12 cellular contexts compared by ENCODE assay signal in the genomic region with DNA sequence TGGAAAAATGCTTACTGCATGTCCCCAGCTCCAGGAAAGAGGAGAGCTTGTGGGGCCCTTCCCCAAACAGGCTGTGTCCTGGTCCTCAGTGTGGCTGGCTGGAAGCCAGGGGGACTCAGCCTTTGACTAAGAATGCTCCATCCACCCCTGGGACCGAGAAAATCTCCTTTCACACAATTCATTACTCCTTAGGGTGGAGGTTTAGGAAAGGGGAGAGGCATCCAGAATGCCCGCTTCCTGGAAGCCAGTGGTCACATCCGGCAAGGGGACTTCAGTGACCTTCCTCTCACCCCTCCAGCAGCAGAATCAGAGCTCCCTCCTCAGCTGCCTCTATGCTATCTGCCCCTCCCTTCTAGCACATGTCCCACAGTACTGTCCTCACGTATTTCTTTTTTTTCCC. TPM values are rescaled to one million over a fixed set of nuclear protein-coding genes. Genes with fewer than 3 reads are reported as not detected.
DNase-seq lines count a peak whose midpoint lies in the region; ATAC-seq and TF ChIP-seq lines count a peak whose summit lies in the region.
"Had no signal": no experiment of that assay in that cellular context is flagged by ENCODE, and none has a peak within 500 bp of the region (broad histone marks: within the 10 kb centered on the region; RNA-seq: fewer than 3 reads in every experiment).

No MANE protein-coding gene starts in this region.

- H3K27me3 ChIP-seq in BLaER1 (no peaks in the 10 kb centered on the region), heart left ventricle (no peaks in the 10 kb centered on the region), psoas muscle (ENCODE audit: insufficient read depth in 3 of 3, low read length in 2 of 3) (no peaks in the 10 kb centered on the region), BE2C (no peaks in the 10 kb centered on the region)

- H3K36me3 ChIP-seq in BLaER1, result peaks cover 86% of the 10 kb centered on the region
- H3K36me3 ChIP-seq in heart left ventricle, result peaks cover 0 to 60% (median 32%) of the 10 kb centered on the region in 9 donors
- H3K36me3 ChIP-seq in psoas muscle (ENCODE audit: insufficient read depth in 1 of 2, low read depth in 1 of 2), result peaks cover 2 to 33% of the 10 kb centered on the region in 2 donors
- H3K36me3 ChIP-seq in BE2C, result no peaks in the 10 kb centered on the region; the same call in 1 of the 2 replicates

- no peak overlapping the region for H3K4me2 ChIP-seq in BLaER1

- intact Hi-C loops in activated B cell treated with CpG ODN at 0.5 μM for 24 hours (cut with micrococcal nuclease), result no loop called here
- intact Hi-C loops in heart left ventricle (cut with DNase I), result loop anchor here in 4 of 10 donors (10.0 kb wide), 1 partner anchor 309 kb away; a partner anchor contains a TSS
- intact Hi-C loops in psoas muscle (cut with DNase I), result no loop called here

- H3K4me1 ChIP-seq in BLaER1 (peaks cover 6% of the 10 kb centered on the region), heart left ventricle (peaks cover 36 to 81% (median 65%) of the 10 kb centered on the region in 12 donors), psoas muscle (peaks cover 13% of the 10 kb centered on the region), BE2C (peaks cover 4% of the 10 kb centered on the region)

- POLR2A ChIA-PET in activated B cell treated with CpG ODN at 0.5 μM for 24 hours (lab: Charles Lee), result interaction anchor here (0.7 kb wide), 3 partner anchors 85 to 322 kb away, joined by 5 to 7 read pairs (median 5); no protein-coding TSS in a partner anchor

- H3K36me3 Mint-ChIP-seq in activated B cell treated with CpG ODN at 0.5 μM for 24 hours (ENCODE audit: low read depth), result peaks cover 90% of the 10 kb centered on the region

- H3K27ac ChIP-seq in BLaER1 (0 out of 2 replicates have a peak overlapping the region, but pooled peaks have one; percentile 10), heart left ventricle (peak overlapping the region; percentile 80 to 98 (median 90)), psoas muscle (peak overlapping the region; percentile 72)
- H3K27ac ChIP-seq: C4-2B had no signal

- TF ChIP-seq CTCF in activated B cell treated with CpG ODN at 0.5 μM for 24 hours (IDR thresholded peaks at IDR 0.05) (no peak), heart left ventricle (IDR thresholded peaks at IDR 0.05) (no peak), psoas muscle (IDR thresholded peaks at IDR 0.05) (no peak), BE2C (IDR thresholded peaks at IDR 0.05; ENCODE audit: low read depth, low read length) (no peak)

- peak overlapping the region; percentile 46 for H3K27ac Mint-ChIP-seq in activated B cell treated with CpG ODN at 0.5 μM for 24 hours

- H3K4me3 Mint-ChIP-seq in activated B cell treated with CpG ODN at 0.5 μM for 24 hours, result no peak overlapping the region

- H3K27me3 Mint-ChIP-seq in activated B cell treated with CpG ODN at 0.5 μM for 24 hours, result no peaks in the 10 kb centered on the region

- ATAC-seq in activated B cell treated with CpG ODN at 0.5 μM for 24 hours (ENCODE audit: low read depth) (no peak), heart left ventricle (peak; percentile 35 to 65 (median 50)), psoas muscle (peak in 3 of 4 donors; percentile 16 to 32 (median 30))

- 16 to 29% (median 24%) methylated on average over 4 of the region's 4 CpGs for WGBS in heart left ventricle, 4 donors
- WGBS in psoas muscle, 3 donors, result 35 to 55% (median 42%) methylated on average over 4 of the region's 4 CpGs

- H3K4me3 ChIP-seq in BLaER1, result no peak overlapping the region
- no peak overlapping the region for H3K4me3 ChIP-seq in heart left ventricle
- no peak overlapping the region for H3K4me3 ChIP-seq in psoas muscle
- H3K4me3 ChIP-seq in BE2C (ENCODE audit: low read depth, low read length), result no peak overlapping the region

- CTCF ChIA-PET in activated B cell treated with CpG ODN at 0.5 μM for 24 hours (lab: Charles Lee), result interaction anchor here (3.5 kb wide), 1 partner anchor 341 kb away, joined by 15 read pairs; no protein-coding TSS in a partner anchor

- TF ChIP-seq POLR2A in heart left ventricle (IDR thresholded peaks at IDR 0.05), result no peak

- H3K9me3 ChIP-seq in BLaER1 (no peaks in the 10 kb centered on the region), heart left ventricle (no peaks in the 10 kb centered on the region), psoas muscle (no peaks in the 10 kb centered on the region), BE2C (no peaks in the 10 kb centered on the region)

- no peak overlapping the region; the same call in 1 of the 2 replicates for H3K9ac ChIP-seq in BLaER1

- DNase-seq in activated B cell treated with CpG ODN at 0.5 μM for 24 hours, result no peak
- peak; percentile 80 to 92 (median 88) for DNase-seq in heart left ventricle
- DNase-seq in psoas muscle, result peak; percentile 59 to 78
- no peak for DNase-seq in ecto neural progenitor cell (ENCODE audit: low spot score)
- DNase-seq in SW 1271 (lab: John Stamatoyannopoulos, UW), result no peak
- no peak for DNase-seq in SHP77 treated with DMSO at 0.1 percent for 48 hours (lab: John Stamatoyannopoulos, UW)
- no peak for DNase-seq in BE2C
- DNase-seq: foreskin fibroblast, H7, NCI-H510A treated with DMSO at 0.1 percent for 48 hours had no signal

- no peaks in the 10 kb centered on the region for H4K20me1 ChIP-seq in BLaER1

- peaks cover 4% of the 10 kb centered on the region for H3K4me1 Mint-ChIP-seq in activated B cell treated with CpG ODN at 0.5 μM for 24 hours

- H3K9me3 Mint-ChIP-seq in activated B cell treated with CpG ODN at 0.5 μM for 24 hours, result no peaks in the 10 kb centered on the region

RNA-seq across cellular contexts. Expression of a gene that starts 21.9 kb away (rescaled TPM):
- total RNA-seq in activated B cell treated with CpG ODN at 0.5 μM for 24 hours (73.5 and 96.7 TPM in 2 replicates), heart left ventricle (10 to 100 TPM in 7 of 9 donors, 1 to 10 TPM in 2; 6.0 to 28.9 (median 13.2) TPM), psoas muscle (1 to 10 TPM; 4.5 to 9.6 (median 5.4) TPM)
- polyA plus RNA-seq in heart left ventricle (10 to 100 TPM in 1 of 2 donors, 1 to 10 TPM in 1; 8.3 to 24.2 TPM), psoas muscle (1 to 10 TPM; 3.9 to 5.2 (median 4.7) TPM)
- 11.1 TPM for polyA plus RNA-seq in BE2C (2012; ENCODE audit: insufficient read depth, insufficient read length, low read depth)

RNA-seq across cellular contexts. Expression of a gene that starts 42.3 kb away (rescaled TPM):
- total RNA-seq in activated B cell treated with CpG ODN at 0.5 μM for 24 hours (42.6 and 46.8 TPM in 2 replicates), heart left ventricle (10 to 100 TPM; 35.2 to 78.8 (median 55.2) TPM), psoas muscle (10 to 100 TPM; 47.3 to 70.7 (median 57.7) TPM)
- polyA plus RNA-seq in heart left ventricle (100 to 1,000 TPM in 1 of 2 donors, 10 to 100 TPM in 1; 35.9 to 237 TPM), psoas muscle (10 to 100 TPM; 18.6 to 99.9 (median 57.3) TPM)
- polyA plus RNA-seq in BE2C (2012; ENCODE audit: insufficient read depth, insufficient read length, low read depth), result 71.9 TPM

Comparison
In these comparisons a context has a peak if more than half of its experiments do, and no peak if none do; other contexts are left out.
1. H3K27ac ChIP-seq: peak in every context shown above with its lines; median percentile 90 in heart left ventricle; 72 in psoas muscle; 10 in BLaER1.
2. DNase-seq: peak in heart left ventricle (5 of 5) and psoas muscle (2 of 2); none in activated B cell treated with CpG ODN at 0.5 μM for 24 hours (single experiment), ecto neural progenitor cell (single experiment), SW 1271 (0 of 2), SHP77 treated with DMSO at 0.1 percent for 48 hours (single experiment) and BE2C (single experiment).